1 cellular context compared by ENCODE assay signal in the genomic region with DNA sequence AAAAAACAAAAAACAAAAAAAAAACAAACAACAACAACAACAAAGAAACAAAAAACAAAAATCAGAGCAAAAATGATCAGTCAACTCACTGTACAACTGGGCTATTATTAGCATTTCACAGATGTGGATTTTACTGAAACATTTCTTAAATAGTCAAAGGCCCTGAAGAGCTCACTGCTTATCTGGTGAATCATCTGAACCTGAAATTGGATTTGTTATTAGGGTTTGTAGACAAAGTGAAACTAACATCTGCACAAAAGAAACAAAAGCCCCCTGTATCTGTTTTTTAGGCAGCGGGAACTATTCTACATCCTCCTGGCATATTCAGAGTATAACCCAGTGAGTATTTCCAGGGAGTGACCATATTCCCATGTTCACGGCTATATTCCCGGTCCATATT.
TF ChIP-seq lines count a peak whose summit lies in the region.

No MANE protein-coding gene starts in this region.

TF ChIP-seq in IMR-90, 13 proteins besides CTCF, POLR2A, EP300 and RAD21 (continued from another document):
- TF ChIP-seq, protein P1, sequence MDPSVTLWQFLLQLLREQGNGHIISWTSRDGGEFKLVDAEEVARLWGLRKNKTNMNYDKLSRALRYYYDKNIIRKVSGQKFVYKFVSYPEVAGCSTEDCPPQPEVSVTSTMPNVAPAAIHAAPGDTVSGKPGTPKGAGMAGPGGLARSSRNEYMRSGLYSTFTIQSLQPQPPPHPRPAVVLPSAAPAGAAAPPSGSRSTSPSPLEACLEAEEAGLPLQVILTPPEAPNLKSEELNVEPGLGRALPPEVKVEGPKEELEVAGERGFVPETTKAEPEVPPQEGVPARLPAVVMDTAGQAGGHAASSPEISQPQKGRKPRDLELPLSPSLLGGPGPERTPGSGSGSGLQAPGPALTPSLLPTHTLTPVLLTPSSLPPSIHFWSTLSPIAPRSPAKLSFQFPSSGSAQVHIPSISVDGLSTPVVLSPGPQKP (IDR thresholded peaks at IDR 0.05; ENCODE audit: borderline replicate concordance, low read depth, low read length) = no peak
- TF ChIP-seq MAFK (IDR thresholded peaks at IDR 0.05; ENCODE audit: low read depth, low read length) = no peak
TF ChIP-seq in IMR-90: peak in this region for 0.
